8 cellular contexts compared by ENCODE assay signal in genomic region chr11:12007769-12008737, GRCh38. TPM values are rescaled to one million over a fixed set of nuclear protein-coding genes. Genes with fewer than 3 reads are reported as not detected.
A peak's percentile ranks its signal among the peaks of the same experiment; 100 is the strongest.
DNase-seq lines count a peak whose midpoint lies in the region; ATAC-seq and TF ChIP-seq lines count a peak whose summit lies in the region.

Gene DKK3, minus strand, starts transcription at chr11:12008626. Its CDS starts 44 bp downstream, at chr11:12008582.

- no peak for TF ChIP-seq EP300 in sigmoid colon (IDR thresholded peaks at IDR 0.05)

- no peaks in the 10 kb centered on the region for H3K36me3 Mint-ChIP-seq in activated T-cell treated with anti-CD3 and anti-CD28 coated beads, Interleukin-2, amount 50 U/mL, for 72 hours (ENCODE audit: insufficient read depth in 2 of 2)

- TF ChIP-seq POLR2A in breast epithelium (IDR thresholded peaks at IDR 0.05) (no peak), sigmoid colon (IDR thresholded peaks at IDR 0.05) (no peak)

- TF ChIP-seq CTCF in breast epithelium (IDR thresholded peaks at IDR 0.05) (no peak), sigmoid colon (IDR thresholded peaks at IDR 0.05) (no peak)

- H3K27me3 Mint-ChIP-seq in activated T-cell treated with anti-CD3 and anti-CD28 coated beads, Interleukin-2, amount 50 U/mL, for 72 hours (ENCODE audit: low read depth): peaks cover 87% of the 10 kb centered on the region

- peak within 1 kb of the TSS; percentile 50 to 80 (median 57) for H3K4me3 ChIP-seq in breast epithelium
- H3K4me3 ChIP-seq in iPS-18c (ENCODE audit: insufficient read depth, low read depth, low read length): peak within 1 kb of the TSS; percentile 75
- H3K4me3 ChIP-seq in sigmoid colon: peak within 1 kb of the TSS; percentile 51 to 72 (median 60)

- intact Hi-C loops in breast epithelium (cut with DNase I; ENCODE audit: low total_unique reads): no loop called here
- intact Hi-C loops in sigmoid colon (cut with DNase I): no loop called here
- intact Hi-C loops in left colon (cut with DNase I, micrococcal nuclease): no loop called here

- H3K36me3 ChIP-seq in breast epithelium: no peaks in the 10 kb centered on the region
- H3K36me3 ChIP-seq in sigmoid colon: no peaks in the 10 kb centered on the region

- DNase-seq in activated T-cell treated with anti-CD3 and anti-CD28 coated beads, Interleukin-2, amount 50 U/mL, for 72 hours: peak in 1 of 2 donors; percentile 5
- no peak for DNase-seq in activated T-cell treated with anti-CD3 and anti-CD28 coated beads, Interleukin-2, amount 50 U/mL, for 1 hour
- DNase-seq in breast epithelium (ENCODE audit: low spot score in 2 of 2) (peak in 1 of 2 donors; percentile 86), sigmoid colon (no peak), hippocampal formation (lab: John Stamatoyannopoulos, UW) (no peak), NCI-H187 (lab: John Stamatoyannopoulos, UW) (no peak), left colon (no peak)

- H3K27me3 ChIP-seq in breast epithelium (peaks cover 0 to 21% of the 10 kb centered on the region in 2 donors), sigmoid colon (peaks cover 0 to 16% (median 0%) of the 10 kb centered on the region in 3 donors)

- H3K9me3 ChIP-seq in breast epithelium: no peaks in the 10 kb centered on the region
- H3K9me3 ChIP-seq in iPS-18c (ENCODE audit: control insufficient read depth, insufficient read depth, low read length): no peaks in the 10 kb centered on the region
- no peaks in the 10 kb centered on the region for H3K9me3 ChIP-seq in sigmoid colon

- 10 to 15% methylated on average over 71 of the region's 71 CpGs for WGBS in sigmoid colon, 2 donors

- H3K9me3 Mint-ChIP-seq in activated T-cell treated with anti-CD3 and anti-CD28 coated beads, Interleukin-2, amount 50 U/mL, for 72 hours: no peaks in the 10 kb centered on the region

- H3K4me1 ChIP-seq in breast epithelium (no peaks in the 10 kb centered on the region), sigmoid colon (peaks cover 0 to 24% (median 18%) of the 10 kb centered on the region in 4 donors)

- peak within 1 kb of the TSS; percentile 81 to 84 for H3K27ac ChIP-seq in breast epithelium
- H3K27ac ChIP-seq in sigmoid colon: peak within 1 kb of the TSS; percentile 60 to 73 (median 65)

- no peak within 1 kb of the TSS for H3K27ac Mint-ChIP-seq in activated T-cell treated with anti-CD3 and anti-CD28 coated beads, Interleukin-2, amount 50 U/mL, for 72 hours

- H3K4me1 Mint-ChIP-seq in activated T-cell treated with anti-CD3 and anti-CD28 coated beads, Interleukin-2, amount 50 U/mL, for 72 hours (ENCODE audit: low read depth): peaks cover 4% of the 10 kb centered on the region

- ATAC-seq in activated T-cell treated with anti-CD3 and anti-CD28 coated beads, Interleukin-2, amount 50 U/mL, for 72 hours (replicated peaks in 1 of 2): peak in 1 of 2 donors; percentile 39
- ATAC-seq in left colon: no peak

- peak within 1 kb of the TSS; percentile 73 to 83 for H3K4me3 Mint-ChIP-seq in activated T-cell treated with anti-CD3 and anti-CD28 coated beads, Interleukin-2, amount 50 U/mL, for 72 hours

RNA-seq across cellular contexts. Expression of gene DKK3, which starts in this region (rescaled TPM):
- total RNA-seq in activated T-cell treated with anti-CD3 and anti-CD28 coated beads, Interleukin-2, amount 50 U/mL, for 72 hours: under 1 TPM in 1 of 2 donors, not detected in 1; 0.19 TPM
- total RNA-seq in breast epithelium (10 to 100 TPM; 18.2 to 88.5 (median 87.1) TPM), sigmoid colon (100 to 1,000 TPM in 2 of 4 donors, 10 to 100 TPM in 2; 83.6 to 181 (median 95.0) TPM), left colon (10 to 100 TPM in 1 of 2 donors, 1 to 10 TPM in 1; 8.1 to 19.5 TPM)
- polyA plus RNA-seq in sigmoid colon: 10 to 100 TPM in 1 of 3 donors, 1 to 10 TPM in 2; 6.0 to 15.2 (median 9.0) TPM

Comparison
In these comparisons a context has a peak if more than half of its experiments do, and no peak if none do; other contexts are left out.
1. RNA of gene DKK3 (total RNA-seq): 83.6 to 181 TPM in sigmoid colon, 18.2 to 88.5 TPM in breast epithelium and 8.1 to 19.5 TPM in left colon; 0.19 TPM in activated T-cell treated with anti-CD3 and anti-CD28 coated beads, Interleukin-2, amount 50 U/mL, for 72 hours; every median in the first group is over 4 times any median in the second.
2. Peak in every context shown above with its lines, with median percentiles within 50 percentile points of each other: H3K4me3 ChIP-seq.